ENCODE assay signal across 3 cellular contexts in the genomic region with DNA sequence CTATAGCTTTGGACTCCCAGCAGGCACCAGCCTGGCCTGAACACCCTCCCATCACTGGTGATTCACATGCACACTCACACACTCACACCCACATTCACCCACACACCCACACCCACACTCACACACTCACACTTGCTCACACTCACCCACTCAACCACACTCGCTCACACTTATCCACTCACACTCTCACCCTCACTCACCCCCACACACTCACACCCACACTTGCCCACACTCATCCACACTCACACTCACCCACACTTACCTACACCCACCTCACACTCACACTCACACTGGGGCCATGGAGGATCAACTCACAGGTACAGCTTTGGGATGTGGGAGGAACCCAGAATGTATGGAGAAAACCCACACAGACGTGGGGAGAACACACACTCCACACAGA.
TF ChIP-seq lines count a peak whose summit lies in the region.

No MANE protein-coding gene starts in this region.

TF ChIP-seq in HEK293, 187 proteins besides CTCF, POLR2A, EP300 and RAD21:
- TF ChIP-seq EGR2 (tag by site-specific recombination; IDR thresholded peaks at IDR 0.05; ENCODE audit: low read depth) (peak; percentile 99), ZNF423 (tag by site-specific recombination; IDR thresholded peaks at IDR 0.05) (no peak), ZBTB8A (tag by site-specific recombination; IDR thresholded peaks at IDR 0.05) (no peak), ZFHX2 (tag by site-specific recombination; conservative IDR thresholded peaks at IDR 0.05) (peak; percentile 96), TCF7L2 (IDR thresholded peaks at IDR 0.05; ENCODE audit: borderline replicate concordance, low read depth, low read length) (no peak), ZNF677 (tag by site-specific recombination; IDR thresholded peaks at IDR 0.05) (no peak), ZNF221 (tag by site-specific recombination; IDR thresholded peaks at IDR 0.05; ENCODE audit: borderline replicate concordance) (no peak), ZBTB1 (tag by site-specific recombination; IDR thresholded peaks at IDR 0.05) (no peak), ZNF239 (tag by site-specific recombination; IDR thresholded peaks at IDR 0.05) (no peak), ZNF157 (tag by site-specific recombination; IDR thresholded peaks at IDR 0.05) (no peak), REPIN1 (tag by site-specific recombination; IDR thresholded peaks at IDR 0.05; ENCODE audit: low read depth) (no peak)
- TF ChIP-seq, protein P1, sequence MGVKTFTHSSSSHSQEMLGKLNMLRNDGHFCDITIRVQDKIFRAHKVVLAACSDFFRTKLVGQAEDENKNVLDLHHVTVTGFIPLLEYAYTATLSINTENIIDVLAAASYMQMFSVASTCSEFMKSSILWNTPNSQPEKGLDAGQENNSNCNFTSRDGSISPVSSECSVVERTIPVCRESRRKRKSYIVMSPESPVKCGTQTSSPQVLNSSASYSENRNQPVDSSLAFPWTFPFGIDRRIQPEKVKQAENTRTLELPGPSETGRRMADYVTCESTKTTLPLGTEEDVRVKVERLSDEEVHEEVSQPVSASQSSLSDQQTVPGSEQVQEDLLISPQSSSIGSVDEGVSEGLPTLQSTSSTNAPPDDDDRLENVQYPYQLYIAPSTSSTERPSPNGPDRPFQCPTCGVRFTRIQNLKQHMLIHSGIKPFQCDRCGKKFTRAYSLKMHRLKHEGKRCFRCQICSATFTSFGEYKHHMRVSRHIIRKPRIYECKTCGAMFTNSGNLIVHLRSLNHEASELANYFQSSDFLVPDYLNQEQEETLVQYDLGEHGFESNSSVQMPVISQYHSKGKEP (tag by site-specific recombination; IDR thresholded peaks at IDR 0.05) = no peak
- TF ChIP-seq, protein P2, sequence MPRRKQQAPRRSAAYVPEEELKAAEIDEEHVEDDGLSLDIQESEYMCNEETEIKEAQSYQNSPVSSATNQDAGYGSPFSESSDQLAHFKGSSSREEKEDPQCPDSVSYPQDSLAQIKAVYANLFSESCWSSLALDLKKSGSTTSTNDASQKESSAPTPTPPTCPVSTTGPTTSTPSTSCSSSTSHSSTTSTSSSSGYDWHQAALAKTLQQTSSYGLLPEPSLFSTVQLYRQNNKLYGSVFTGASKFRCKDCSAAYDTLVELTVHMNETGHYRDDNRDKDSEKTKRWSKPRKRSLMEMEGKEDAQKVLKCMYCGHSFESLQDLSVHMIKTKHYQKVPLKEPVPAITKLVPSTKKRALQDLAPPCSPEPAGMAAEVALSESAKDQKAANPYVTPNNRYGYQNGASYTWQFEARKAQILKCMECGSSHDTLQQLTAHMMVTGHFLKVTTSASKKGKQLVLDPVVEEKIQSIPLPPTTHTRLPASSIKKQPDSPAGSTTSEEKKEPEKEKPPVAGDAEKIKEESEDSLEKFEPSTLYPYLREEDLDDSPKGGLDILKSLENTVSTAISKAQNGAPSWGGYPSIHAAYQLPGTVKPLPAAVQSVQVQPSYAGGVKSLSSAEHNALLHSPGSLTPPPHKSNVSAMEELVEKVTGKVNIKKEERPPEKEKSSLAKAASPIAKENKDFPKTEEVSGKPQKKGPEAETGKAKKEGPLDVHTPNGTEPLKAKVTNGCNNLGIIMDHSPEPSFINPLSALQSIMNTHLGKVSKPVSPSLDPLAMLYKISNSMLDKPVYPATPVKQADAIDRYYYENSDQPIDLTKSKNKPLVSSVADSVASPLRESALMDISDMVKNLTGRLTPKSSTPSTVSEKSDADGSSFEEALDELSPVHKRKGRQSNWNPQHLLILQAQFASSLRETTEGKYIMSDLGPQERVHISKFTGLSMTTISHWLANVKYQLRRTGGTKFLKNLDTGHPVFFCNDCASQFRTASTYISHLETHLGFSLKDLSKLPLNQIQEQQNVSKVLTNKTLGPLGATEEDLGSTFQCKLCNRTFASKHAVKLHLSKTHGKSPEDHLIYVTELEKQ (tag by site-specific recombination; IDR thresholded peaks at IDR 0.05; ENCODE audit: borderline replicate concordance) = no peak
- TF ChIP-seq, protein P3, sequence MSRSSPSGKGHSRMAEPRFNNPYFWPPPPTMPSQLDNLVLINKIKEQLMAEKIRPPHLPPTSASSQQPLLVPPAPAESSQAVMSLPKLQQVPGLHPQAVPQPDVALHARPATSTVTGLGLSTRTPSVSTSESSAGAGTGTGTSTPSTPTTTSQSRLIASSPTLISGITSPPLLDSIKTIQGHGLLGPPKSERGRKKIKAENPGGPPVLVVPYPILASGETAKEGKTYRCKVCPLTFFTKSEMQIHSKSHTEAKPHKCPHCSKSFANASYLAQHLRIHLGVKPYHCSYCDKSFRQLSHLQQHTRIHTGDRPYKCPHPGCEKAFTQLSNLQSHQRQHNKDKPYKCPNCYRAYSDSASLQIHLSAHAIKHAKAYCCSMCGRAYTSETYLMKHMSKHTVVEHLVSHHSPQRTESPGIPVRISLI (tag by site-specific recombination; IDR thresholded peaks at IDR 0.05) = no peak

TF ChIP-seq in GM12878, 131 proteins besides CTCF, POLR2A, EP300 and RAD21:
- TF ChIP-seq SREBF2 (IDR thresholded peaks at IDR 0.05; ENCODE audit: low read length) (no peak), CHD4 (IDR thresholded peaks at IDR 0.05) (no peak), PML (IDR thresholded peaks at IDR 0.05; ENCODE audit: low read length) (no peak)
- TF ChIP-seq, protein P4, sequence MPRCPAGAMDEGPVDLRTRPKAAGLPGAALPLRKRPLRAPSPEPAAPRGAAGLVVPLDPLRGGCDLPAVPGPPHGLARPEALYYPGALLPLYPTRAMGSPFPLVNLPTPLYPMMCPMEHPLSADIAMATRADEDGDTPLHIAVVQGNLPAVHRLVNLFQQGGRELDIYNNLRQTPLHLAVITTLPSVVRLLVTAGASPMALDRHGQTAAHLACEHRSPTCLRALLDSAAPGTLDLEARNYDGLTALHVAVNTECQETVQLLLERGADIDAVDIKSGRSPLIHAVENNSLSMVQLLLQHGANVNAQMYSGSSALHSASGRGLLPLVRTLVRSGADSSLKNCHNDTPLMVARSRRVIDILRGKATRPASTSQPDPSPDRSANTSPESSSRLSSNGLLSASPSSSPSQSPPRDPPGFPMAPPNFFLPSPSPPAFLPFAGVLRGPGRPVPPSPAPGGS (IDR thresholded peaks at IDR 0.05; ENCODE audit: borderline replicate concordance, insufficient read depth, low read depth, low read length, poor library complexity, severe bottlenecking) = peak; percentile 48
- TF ChIP-seq, protein P5, sequence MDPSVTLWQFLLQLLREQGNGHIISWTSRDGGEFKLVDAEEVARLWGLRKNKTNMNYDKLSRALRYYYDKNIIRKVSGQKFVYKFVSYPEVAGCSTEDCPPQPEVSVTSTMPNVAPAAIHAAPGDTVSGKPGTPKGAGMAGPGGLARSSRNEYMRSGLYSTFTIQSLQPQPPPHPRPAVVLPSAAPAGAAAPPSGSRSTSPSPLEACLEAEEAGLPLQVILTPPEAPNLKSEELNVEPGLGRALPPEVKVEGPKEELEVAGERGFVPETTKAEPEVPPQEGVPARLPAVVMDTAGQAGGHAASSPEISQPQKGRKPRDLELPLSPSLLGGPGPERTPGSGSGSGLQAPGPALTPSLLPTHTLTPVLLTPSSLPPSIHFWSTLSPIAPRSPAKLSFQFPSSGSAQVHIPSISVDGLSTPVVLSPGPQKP (IDR thresholded peaks at IDR 0.05; ENCODE audit: low read depth, low read length) = no peak
TF ChIP-seq in GM12878: peak in this region for 1.

TF ChIP-seq in H1, 55 proteins besides CTCF, POLR2A, EP300 and RAD21:
- TF ChIP-seq NANOG (IDR thresholded peaks at IDR 0.05; ENCODE audit: insufficient read depth, low read depth, low read length, poor library complexity, severe bottlenecking) = no peak
